ENCODE assay signal across 18 cellular contexts in genomic region chr11:129620705-129621104, GRCh38.
DNase-seq lines count a peak whose midpoint lies in the region; ATAC-seq and TF ChIP-seq lines count a peak whose summit lies in the region.
"Had no signal": no experiment of that assay in that cellular context is flagged by ENCODE, and none has a peak within 500 bp of the region (broad histone marks: within the 10 kb centered on the region; RNA-seq: fewer than 3 reads in every experiment).

No MANE protein-coding gene starts in this region.

- POLR2A ChIA-PET in MCF 10A (lab: Yijun Ruan, JAX) = interaction anchor here (1.0 to 2.4 kb wide), 4 partner anchors 13 to 23 kb away, joined by 3 to 26 read pairs (median 12); no protein-coding TSS in a partner anchor

- TF ChIP-seq CTCF in MCF 10A (IDR thresholded peaks at IDR 0.05; ENCODE audit: unreplicated experiment) = no peak
- no peak for TF ChIP-seq CTCF in breast epithelium (IDR thresholded peaks at IDR 0.05)
- no peak for TF ChIP-seq CTCF in epithelial cell of esophagus (IDR thresholded peaks at IDR 0.05; ENCODE audit: insufficient read depth, low read depth, low read length, missing control alignments)
- TF ChIP-seq CTCF in upper lobe of right lung (IDR thresholded peaks at IDR 0.05) = no peak

- H3K36me3 ChIP-seq in breast epithelium (no peaks in the 10 kb centered on the region), upper lobe of right lung (no peaks in the 10 kb centered on the region)
- H3K36me3 ChIP-seq: adrenal gland, gastrocnemius medialis had no signal

- H3K27ac Mint-ChIP-seq in MCF 10A (ENCODE audit: low read depth, unreplicated experiment) = no peak overlapping the region
- H3K27ac Mint-ChIP-seq: activated B cell treated with CpG ODN at 0.5 μM for 24 hours; activated T-helper 2 cell treated with anti-CD3 and anti-CD28 coated beads, Interferon-gamma antibody, Interleukin-2, Interleukin-4, amounts not matched to agents 10 μg/mL and 5 μg/mL and 100 μg/mL, durations not matched to agents 14 hours and 24 hours and 36 hours; CD14-positive monocyte; endodermal cell; T-helper 17 cell had no signal

- peak; percentile 96 for DNase-seq in MCF 10A (ENCODE audit: unreplicated experiment)
- DNase-seq in breast epithelium (ENCODE audit: low spot score in 2 of 2) = no peak
- peak; percentile 39 for DNase-seq in NCI-H226
- DNase-seq in epithelial cell of esophagus (ENCODE audit: low read depth) = peak; percentile 92
- DNase-seq in upper lobe of right lung = no peak
- DNase-seq in T1000 (lab: John Stamatoyannopoulos, UW) = no peak
- no peak for DNase-seq in stimulated activated CD4-positive, alpha-beta T cell treated with anti-CD3 and anti-CD28 coated beads, Interleukin-1b, Interleukin-23, amount 100 ng/mL, for 48 hours
- DNase-seq: activated B cell treated with CpG ODN at 0.5 μM for 24 hours, adrenal gland, endodermal cell, gastrocnemius medialis, NCI-H2171, SIG-M5, T-helper 17 cell had no signal

- intact Hi-C loops in MCF 10A (cut with micrococcal nuclease) = loop anchor here (1.0 to 2.0 kb wide), 2 partner anchors 32 to 75 kb away; no protein-coding TSS in a partner anchor
- intact Hi-C loops in breast epithelium (cut with DNase I; ENCODE audit: low total_unique reads) = no loop called here
- intact Hi-C loops in upper lobe of right lung (cut with DNase I) = no loop called here

- H3K27me3 ChIP-seq in breast epithelium = no peaks in the 10 kb centered on the region
- H3K27me3 ChIP-seq in upper lobe of right lung = no peaks in the 10 kb centered on the region
- H3K27me3 ChIP-seq: adrenal gland, gastrocnemius medialis had no signal

- H3K27ac ChIP-seq in breast epithelium (no peak overlapping the region), upper lobe of right lung (no peak overlapping the region)
- H3K27ac ChIP-seq: adrenal gland, gastrocnemius medialis, parathyroid adenoma had no signal

- CTCF ChIA-PET in MCF 10A (lab: Yijun Ruan, JAX) = interaction anchor here (0.8 to 1.4 kb wide), 2 partner anchors 15 to 130 kb away, joined by 3 to 4 read pairs; no protein-coding TSS in a partner anchor

- ATAC-seq in upper lobe of right lung = peak; percentile 79
- ATAC-seq in HG03097 (IDR thresholded peaks at IDR 0.05; ENCODE audit: low FRiP score, unreplicated experiment) = no peak
- ATAC-seq: gastrocnemius medialis, T-helper 17 cell had no signal

- peaks cover 22% of the 10 kb centered on the region for H3K4me1 Mint-ChIP-seq in MCF 10A (ENCODE audit: insufficient read depth, unreplicated experiment)
- H3K4me1 Mint-ChIP-seq: activated B cell treated with CpG ODN at 0.5 μM for 24 hours, CD14-positive monocyte, endodermal cell, T-helper 17 cell had no signal

- no peaks in the 10 kb centered on the region for H3K36me3 Mint-ChIP-seq in MCF 10A (ENCODE audit: insufficient read depth, unreplicated experiment)
- H3K36me3 Mint-ChIP-seq: CD14-positive monocyte had no signal

- peaks cover 3% of the 10 kb centered on the region for H3K9me3 Mint-ChIP-seq in MCF 10A (ENCODE audit: unreplicated experiment)
- H3K9me3 Mint-ChIP-seq: activated B cell treated with CpG ODN at 0.5 μM for 24 hours; activated T-helper 2 cell treated with anti-CD3 and anti-CD28 coated beads, Interferon-gamma antibody, Interleukin-2, Interleukin-4, amounts not matched to agents 10 μg/mL and 5 μg/mL and 100 μg/mL, durations not matched to agents 14 hours and 24 hours and 36 hours; endodermal cell had no signal

- H3K27me3 Mint-ChIP-seq in MCF 10A (ENCODE audit: insufficient read depth, unreplicated experiment) = no peaks in the 10 kb centered on the region

- no peak overlapping the region for H3K4me3 ChIP-seq in breast epithelium
- H3K4me3 ChIP-seq in epithelial cell of esophagus (ENCODE audit: low read length) = no peak overlapping the region
- no peak overlapping the region for H3K4me3 ChIP-seq in upper lobe of right lung
- H3K4me3 ChIP-seq: adrenal gland, gastrocnemius medialis had no signal

- H3K4me1 ChIP-seq in breast epithelium (no peaks in the 10 kb centered on the region), upper lobe of right lung (no peaks in the 10 kb centered on the region)
- H3K4me1 ChIP-seq: adrenal gland, gastrocnemius medialis, parathyroid adenoma had no signal

- H3K9me3 ChIP-seq in breast epithelium (no peaks in the 10 kb centered on the region), upper lobe of right lung (no peaks in the 10 kb centered on the region)
- H3K9me3 ChIP-seq: adrenal gland, gastrocnemius medialis had no signal

- BruUV-seq in MCF 10A (replicated peaks; lab: Mats Ljungman, UMichigan) = no TSS peak

- TF ChIP-seq POLR2A in breast epithelium (IDR thresholded peaks at IDR 0.05) = no peak

- no peak overlapping the region for H3K4me3 Mint-ChIP-seq in MCF 10A (ENCODE audit: unreplicated experiment)
- H3K4me3 Mint-ChIP-seq: activated B cell treated with CpG ODN at 0.5 μM for 24 hours, CD14-positive monocyte, endodermal cell, T-helper 17 cell had no signal

Comparison
In these comparisons a context has a peak if more than half of its experiments do, and no peak if none do; other contexts are left out.
1. DNase-seq: peak in MCF 10A (single experiment), NCI-H226 (single experiment) and epithelial cell of esophagus (single experiment); none in breast epithelium (0 of 2), upper lobe of right lung (single experiment), T1000 (single experiment) and stimulated activated CD4-positive, alpha-beta T cell treated with anti-CD3 and anti-CD28 coated beads, Interleukin-1b, Interleukin-23, amount 100 ng/mL, for 48 hours (single experiment).